Comparison of ENCODE assay signal across 11 cellular contexts in genomic region chr3:16174389-16174788, GRCh38. TPM values are rescaled to one million over a fixed set of nuclear protein-coding genes. Genes with fewer than 3 reads are reported as not detected.
DNase-seq lines count a peak whose midpoint lies in the region; ATAC-seq and TF ChIP-seq lines count a peak whose summit lies in the region.
"Had no signal": no experiment of that assay in that cellular context is flagged by ENCODE, and none has a peak within 500 bp of the region (broad histone marks: within the 10 kb centered on the region; RNA-seq: fewer than 3 reads in every experiment).

A gene with protein sequence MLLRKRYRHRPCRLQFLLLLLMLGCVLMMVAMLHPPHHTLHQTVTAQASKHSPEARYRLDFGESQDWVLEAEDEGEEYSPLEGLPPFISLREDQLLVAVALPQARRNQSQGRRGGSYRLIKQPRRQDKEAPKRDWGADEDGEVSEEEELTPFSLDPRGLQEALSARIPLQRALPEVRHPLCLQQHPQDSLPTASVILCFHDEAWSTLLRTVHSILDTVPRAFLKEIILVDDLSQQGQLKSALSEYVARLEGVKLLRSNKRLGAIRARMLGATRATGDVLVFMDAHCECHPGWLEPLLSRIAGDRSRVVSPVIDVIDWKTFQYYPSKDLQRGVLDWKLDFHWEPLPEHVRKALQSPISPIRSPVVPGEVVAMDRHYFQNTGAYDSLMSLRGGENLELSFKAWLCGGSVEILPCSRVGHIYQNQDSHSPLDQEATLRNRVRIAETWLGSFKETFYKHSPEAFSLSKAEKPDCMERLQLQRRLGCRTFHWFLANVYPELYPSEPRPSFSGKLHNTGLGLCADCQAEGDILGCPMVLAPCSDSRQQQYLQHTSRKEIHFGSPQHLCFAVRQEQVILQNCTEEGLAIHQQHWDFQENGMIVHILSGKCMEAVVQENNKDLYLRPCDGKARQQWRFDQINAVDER (plus strand): TSS chr3:16174680. CDS start chr3:16175152, 472 bp downstream.

- H3K9me2 ChIP-seq in GM23248 (ENCODE audit: insufficient read depth), result no peaks in the 10 kb centered on the region
- H3K9me2 ChIP-seq in hepatocyte (replicated peaks; ENCODE audit: insufficient read depth), result no peaks in the 10 kb centered on the region

- H4K20me1 ChIP-seq in GM23248 (ENCODE audit: insufficient read depth) (no peaks in the 10 kb centered on the region), hepatocyte (ENCODE audit: insufficient read depth, poor library complexity, severe bottlenecking) (no peaks in the 10 kb centered on the region)

- no peak for ATAC-seq in GM18520 (IDR thresholded peaks at IDR 0.05; ENCODE audit: unreplicated experiment)
- ATAC-seq: GM12878, K562 had no signal

- peaks cover 40% of the 10 kb centered on the region for H3F3A ChIP-seq in GM23248 (ENCODE audit: insufficient read depth)

- WGBS in GM23248 (ENCODE audit: low coverage in 1 of 2, low lambda C conversion rate in 2 of 2, missing lambda C conversion rate in 2 of 2), 2 experiments, result 1% methylated on average over 8 of the region's 8 CpGs
- 33% methylated on average over 8 of the region's 8 CpGs for WGBS in hepatocyte (ENCODE audit: low lambda C conversion rate, missing lambda C conversion rate)

- H3K9ac ChIP-seq in GM23248, result peak within 1 kb of the TSS; percentile 81

- H3K4me1 ChIP-seq in GM23248 (ENCODE audit: insufficient read depth) (peaks cover 58% of the 10 kb centered on the region), hepatocyte (ENCODE audit: insufficient read depth) (peaks cover 3% of the 10 kb centered on the region)

- H3K79me2 ChIP-seq in GM23248 (ENCODE audit: insufficient read depth) (peaks cover 26% of the 10 kb centered on the region), hepatocyte (no peaks in the 10 kb centered on the region)

- H3K4me1 Mint-ChIP-seq in immature natural killer cell, result peaks cover 0 to 5% of the 10 kb centered on the region in 2 donors
- H3K4me1 Mint-ChIP-seq: activated naive CD4-positive, alpha-beta T cell treated with anti-CD3 and anti-CD28 coated beads, Interleukin-2, amount 10 ng/mL, durations not matched to agents 7 days and 5 days had no signal

- H3K27me3 ChIP-seq in GM23248 (replicated peaks; ENCODE audit: insufficient read depth) (no peaks in the 10 kb centered on the region), hepatocyte (peaks cover 12% of the 10 kb centered on the region)

- no peak within 1 kb of the TSS for H3K4me3 Mint-ChIP-seq in immature natural killer cell
- H3K4me3 Mint-ChIP-seq: activated naive CD4-positive, alpha-beta T cell treated with anti-CD3 and anti-CD28 coated beads, Interleukin-2, amount 10 ng/mL, durations not matched to agents 7 days and 5 days had no signal

- no peaks in the 10 kb centered on the region for H3K36me3 ChIP-seq in GM23248 (ENCODE audit: low read depth)
- H3K36me3 ChIP-seq in hepatocyte (replicated peaks; ENCODE audit: insufficient read depth, low read depth), result no peaks in the 10 kb centered on the region

- peaks cover 0 to 7% (median 0%) of the 10 kb centered on the region in 3 donors for H3K27me3 Mint-ChIP-seq in immature natural killer cell (ENCODE audit: low read depth in 3 of 3)

- H3K27ac ChIP-seq in GM23248 (peak within 1 kb of the TSS; percentile 97), hepatocyte (no peak within 1 kb of the TSS)

- H2AFZ ChIP-seq in GM23248 (peak within 1 kb of the TSS; percentile 48; the same call in 1 of the 2 replicates), hepatocyte (no peak within 1 kb of the TSS)

- no peaks in the 10 kb centered on the region for H3K9me3 Mint-ChIP-seq in immature natural killer cell
- H3K9me3 Mint-ChIP-seq: activated naive CD4-positive, alpha-beta T cell treated with anti-CD3 and anti-CD28 coated beads, Interleukin-2, amount 10 ng/mL, durations not matched to agents 7 days and 5 days had no signal

- in situ Hi-C loops in GM23248 (cut with MboI) (loop anchor here (10.0 kb wide), 1 partner anchor 120 kb away; no protein-coding TSS in a partner anchor), GM13976 (cut with MboI; ENCODE audit: low sequenced_read_pairs, unreplicated experiment) (no loop called here)

- H3K4me2 ChIP-seq in GM23248 (ENCODE audit: unreplicated experiment) (peak within 1 kb of the TSS; percentile 88), hepatocyte (peak within 1 kb of the TSS; percentile 10)

- no peak within 1 kb of the TSS for H3K27ac Mint-ChIP-seq in immature natural killer cell
- H3K27ac Mint-ChIP-seq: activated naive CD4-positive, alpha-beta T cell treated with anti-CD3 and anti-CD28 coated beads, Interleukin-2, amount 10 ng/mL, durations not matched to agents 7 days and 5 days had no signal

- H3K36me3 Mint-ChIP-seq in immature natural killer cell, result no peaks in the 10 kb centered on the region
- H3K36me3 Mint-ChIP-seq: activated naive CD4-positive, alpha-beta T cell treated with anti-CD3 and anti-CD28 coated beads, Interleukin-2, amount 10 ng/mL, durations not matched to agents 7 days and 5 days had no signal

- H3K4me3 ChIP-seq in GM23248 (peak within 1 kb of the TSS; percentile 67), hepatocyte (no peak within 1 kb of the TSS), skeletal muscle cell (ENCODE audit: low read depth, low read length) (peak within 1 kb of the TSS; percentile 40)
- H3K4me3 ChIP-seq: GM12878, K562 had no signal

- DNase-seq in GM23248, result peak; percentile 99
- DNase-seq in brain pericyte (ENCODE audit: low read depth, low spot score), result peak; percentile 84
- DNase-seq in hepatocyte (ENCODE audit: low spot score), result peak; percentile 76
- peak; percentile 99 for DNase-seq in skeletal muscle cell (ENCODE audit: low read depth)
- no peak for DNase-seq in NCI-H2029 (lab: John Stamatoyannopoulos, UW)
- DNase-seq in GM13976 (ENCODE audit: low spot score), result no peak
- no peak for DNase-seq in immature natural killer cell
- DNase-seq: activated naive CD4-positive, alpha-beta T cell treated with anti-CD3 and anti-CD28 coated beads, Interleukin-2, amount 10 ng/mL, durations not matched to agents 7 days and 5 days had no signal

- TF ChIP-seq CTCF in hepatocyte (IDR thresholded peaks at IDR 0.05; ENCODE audit: poor library complexity) (no peak), GM13976 (IDR thresholded peaks at IDR 0.05; ENCODE audit: borderline replicate concordance, control extremely low read depth, extremely low read depth, insufficient read depth, missing control alignments) (no peak)

- H3K9me3 ChIP-seq in GM23248 (ENCODE audit: low read depth), result no peaks in the 10 kb centered on the region
- H3K9me3 ChIP-seq in hepatocyte (ENCODE audit: low read depth), result no peaks in the 10 kb centered on the region

RNA-seq across cellular contexts. Expression of the gene that starts here (rescaled TPM):
- total RNA-seq in GM23248 (2014; rRNA removed; shearing (Covaris generic)), result 11.7 and 12.9 TPM in 2 replicates
- polyA plus RNA-seq in GM23248 (2016; fragmentation: Nextera tagmentation; extraction: Ambion mirVana) (9.9 and 10.7 TPM in 2 replicates), hepatocyte (1.1 and 3.3 TPM in 2 replicates), immature natural killer cell (not detected)
- total RNA-seq in hepatocyte, result 1.4 and 1.9 TPM in 2 replicates
- total RNA-seq: K562 had no signal
- polyA plus RNA-seq: K562 had no signal

Comparison
In these comparisons a context has a peak if more than half of its experiments do, and no peak if none do; other contexts are left out.
1. DNase-seq: peak in GM23248 (single experiment), brain pericyte (single experiment), hepatocyte (single experiment) and skeletal muscle cell (single experiment); none in NCI-H2029 (single experiment), GM13976 (single experiment) and immature natural killer cell (0 of 3).